8 cellular contexts compared by ENCODE assay signal in genomic region chr6:89352329-89353117, GRCh38. TPM values are rescaled to one million over a fixed set of nuclear protein-coding genes. Genes with fewer than 3 reads are reported as not detected.
DNase-seq lines count a peak whose midpoint lies in the region; ATAC-seq lines count a peak whose summit lies in the region.

Gene UBE2J1 (minus strand): TSS chr6:89352722. CDS start chr6:89352569, 153 bp downstream.

- peak within 1 kb of the TSS; percentile 95 for H3K4me2 ChIP-seq in GM23248 (ENCODE audit: unreplicated experiment)

- H3K79me2 ChIP-seq in GM23248 (ENCODE audit: insufficient read depth) = peaks cover 49% of the 10 kb centered on the region

- in situ Hi-C loops in GM23248 (cut with MboI) = loop anchor here (25.0 kb wide), 1 partner anchor 365 kb away; no protein-coding TSS in a partner anchor

- peak within 1 kb of the TSS; percentile 96 for H3K27ac ChIP-seq in GM23248
- H3K27ac ChIP-seq in angular gyrus (ENCODE audit: low read depth, low read length) = peak within 1 kb of the TSS; percentile 91
- H3K27ac ChIP-seq in urinary bladder (ENCODE audit: low read depth) = peak within 1 kb of the TSS; percentile 98

- peak within 1 kb of the TSS; percentile 74 for H2AFZ ChIP-seq in GM23248

- peaks cover 28% of the 10 kb centered on the region for H3F3A ChIP-seq in GM23248 (ENCODE audit: insufficient read depth)

- no peaks in the 10 kb centered on the region for H3K9me3 ChIP-seq in GM23248 (ENCODE audit: low read depth)

- H3K4me1 ChIP-seq in GM23248 (ENCODE audit: insufficient read depth) = peaks cover 27% of the 10 kb centered on the region
- H3K4me1 ChIP-seq in urinary bladder (ENCODE audit: insufficient read depth) = no peaks in the 10 kb centered on the region

- H3K36me3 ChIP-seq in GM23248 (ENCODE audit: low read depth) (no peaks in the 10 kb centered on the region), urinary bladder (ENCODE audit: insufficient read depth) (no peaks in the 10 kb centered on the region)

- no peaks in the 10 kb centered on the region for H3K9me2 ChIP-seq in GM23248 (ENCODE audit: insufficient read depth)

- 0 out of 2 replicates have a peak, but pooled peaks cover 13% of the 10 kb centered on the region for H4K20me1 ChIP-seq in GM23248 (ENCODE audit: insufficient read depth)

- WGBS in GM23248 (ENCODE audit: low coverage in 1 of 2, low lambda C conversion rate in 2 of 2, missing lambda C conversion rate in 2 of 2), 2 experiments = 1% methylated on average over 76 to 79 of the region's 98 CpGs
- under 1% methylated on average over 98 of the region's 98 CpGs for WGBS in urinary bladder

- peak; percentile 91 for DNase-seq in ELF-1 (ENCODE audit: low read depth, low spot score)
- peak; percentile 98 for DNase-seq in GM23248
- peak; percentile 90 for DNase-seq in LoVo (ENCODE audit: low spot score)
- DNase-seq in left ventricle myocardium superior = peak; percentile 97
- DNase-seq in pulmonary artery endothelial cell (ENCODE audit: low read depth, low spot score) = peak; percentile 83

- peak; percentile 98 for ATAC-seq in left ventricle myocardium superior

- intact Hi-C loops in T-helper 2 cell treated with Interferon-gamma antibody and Interleukin-4, amounts not matched to agents 100 ng/mL and 5 ng/mL, for 36 hours (cut with micrococcal nuclease) = loop anchor here (1.0 to 10.0 kb wide), 6 partner anchors 70 to 1235 kb away; partner anchors contain the start of genes CASP8AP2, MAP3K7, PM20D2 and RNGTT
- intact Hi-C loops in left ventricle myocardium superior (cut with micrococcal nuclease) = no loop called here

- no peaks in the 10 kb centered on the region for H3K27me3 ChIP-seq in GM23248 (replicated peaks; ENCODE audit: insufficient read depth)

- peak within 1 kb of the TSS; percentile 99 for H3K9ac ChIP-seq in GM23248

- H3K4me3 ChIP-seq in GM23248 = peak within 1 kb of the TSS; percentile 96
- peak within 1 kb of the TSS; percentile 77 for H3K4me3 ChIP-seq in urinary bladder (ENCODE audit: low read depth, low read length)

RNA-seq across cellular contexts. Expression of gene UBE2J1, which starts in this region (rescaled TPM):
- 42.9 and 43.4 TPM in 2 replicates for total RNA-seq in GM23248 (2014; rRNA removed; shearing (Covaris generic))
- polyA plus RNA-seq in GM23248 (2016; fragmentation: Nextera tagmentation; extraction: Ambion mirVana) (44.5 and 44.6 TPM in 2 replicates), urinary bladder (26.4 TPM)
- 33.6 and 33.9 TPM in 2 replicates for total RNA-seq in T-helper 2 cell treated with Interferon-gamma antibody and Interleukin-4, amounts not matched to agents 100 ng/mL and 5 ng/mL, for 36 hours
- total RNA-seq in left ventricle myocardium superior (13.6 TPM), pulmonary artery endothelial cell (65.0 and 66.7 TPM in 2 replicates), urinary bladder (58.7 TPM)

Comparison
In these comparisons a context has a peak if more than half of its experiments do, and no peak if none do; other contexts are left out.
1. Peak in every context shown above with its lines: DNase-seq, ATAC-seq, H3K4me3 ChIP-seq and H3K27ac ChIP-seq.